11 cellular contexts compared by ENCODE assay signal in the genomic region with DNA sequence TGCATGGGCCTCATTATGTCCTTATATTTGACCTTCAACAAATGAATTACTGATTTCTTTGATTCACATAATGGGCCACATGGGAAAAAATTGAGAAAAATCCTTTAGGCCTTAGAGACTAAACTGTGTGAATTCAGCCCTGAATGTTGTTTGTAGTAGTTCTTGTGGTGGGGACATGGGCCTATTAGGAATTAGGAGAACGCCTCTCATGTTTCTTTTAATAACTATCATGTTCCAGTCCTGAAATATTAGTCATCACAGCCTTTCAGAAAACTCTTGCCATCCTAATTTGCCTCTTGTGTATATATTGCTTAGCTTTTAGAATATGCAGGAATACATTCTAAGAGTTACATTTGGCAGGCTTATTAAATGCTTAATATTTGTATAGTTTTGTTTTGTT. TPM values are rescaled to one million over a fixed set of nuclear protein-coding genes. Genes with fewer than 3 reads are reported as not detected.
"Had no signal": no experiment of that assay in that cellular context is flagged by ENCODE, and none has a peak within 500 bp of the region (broad histone marks: within the 10 kb centered on the region; RNA-seq: fewer than 3 reads in every experiment).

No MANE protein-coding gene starts in this region.

RNA-seq across cellular contexts. Expression of a gene that starts 34.1 kb away (rescaled TPM):
- total RNA-seq: activated CD4-positive, alpha-beta memory T cell treated with anti-CD3 and anti-CD28 coated beads, Interleukin-2, amount 10 ng/mL, durations not matched to agents 7 days and 5 days; activated CD4-positive, alpha-beta T cell treated with anti-CD3 and anti-CD28 coated beads for 36 hours; activated CD8-positive, alpha-beta memory T cell treated with anti-CD3 and anti-CD28 coated beads for 36 hours; activated naive CD4-positive, alpha-beta T cell treated with anti-CD3 and anti-CD28 coated beads for 36 hours; activated T-helper 17 cell treated with anti-CD3 and anti-CD28 coated beads, Interleukin-2, amount 50 U/mL, for 72 hours; M059J; NCI-H460; Right ventricle myocardium inferior; SJCRH30; T-helper 1 cell treated with Interleukin-12 subunit alpha and Interleukin-12 subunit beta and Interleukin-4 antibody, amounts not matched to agents 30 ng/mL and 1 ng/mL, for 36 hours had no signal
- polyA plus RNA-seq: SK-N-SH had no signal
